Comparison of ENCODE assay signal across 27 cellular contexts in the genomic region with DNA sequence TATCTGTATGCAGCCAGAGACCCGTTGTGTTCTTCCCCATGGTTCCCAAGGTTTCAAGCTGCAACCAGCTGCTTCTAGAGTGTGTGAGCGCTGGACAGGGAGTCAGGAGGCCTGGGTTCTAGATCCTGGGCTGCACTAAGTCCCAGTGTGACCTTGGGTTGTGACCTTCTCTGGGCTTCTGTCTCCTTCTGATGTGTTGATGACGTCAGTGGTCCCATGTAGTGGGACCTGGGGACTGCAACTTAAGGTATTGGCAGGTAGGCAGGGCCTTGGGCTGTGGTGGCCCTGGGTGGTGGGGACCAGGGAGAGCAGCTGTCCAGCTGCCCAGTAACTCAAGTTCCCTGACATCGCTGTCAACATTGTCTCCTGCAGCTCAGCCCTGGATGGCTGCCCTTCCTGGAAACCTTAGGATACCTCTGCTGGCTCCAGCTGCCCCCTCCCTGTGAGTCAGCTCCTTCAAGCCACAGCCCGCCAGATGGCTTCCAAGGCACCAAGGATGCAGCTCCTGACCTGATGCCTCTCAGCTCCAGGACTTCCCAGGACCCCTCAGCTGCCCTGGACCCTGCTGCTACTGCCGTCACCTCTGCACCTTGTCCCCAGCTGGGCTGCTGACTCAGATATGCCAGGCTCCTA. TPM values are rescaled to one million over a fixed set of nuclear protein-coding genes. Genes with fewer than 3 reads are reported as not detected.
DNase-seq lines count a peak whose midpoint lies in the region; ATAC-seq and TF ChIP-seq lines count a peak whose summit lies in the region.
"Had no signal": no experiment of that assay in that cellular context is flagged by ENCODE, and none has a peak within 500 bp of the region (broad histone marks: within the 10 kb centered on the region; RNA-seq: fewer than 3 reads in every experiment).

No MANE protein-coding gene starts in this region.

- peaks cover 4 to 9% of the 10 kb centered on the region in 2 donors for H3K4me1 ChIP-seq in breast epithelium
- H3K4me1 ChIP-seq: SJSA1 had no signal

- ATAC-seq in HG02840 (IDR thresholded peaks at IDR 0.05; ENCODE audit: low FRiP score, unreplicated experiment) (no peak), GM18858 (IDR thresholded peaks at IDR 0.05; ENCODE audit: unreplicated experiment) (no peak)
- ATAC-seq: activated CD4-positive, alpha-beta T cell treated with anti-CD3 and anti-CD28 coated beads for 36 hours; effector memory CD8-positive, alpha-beta T cell; naive thymus-derived CD4-positive, alpha-beta T cell; stimulated activated memory B cell treated with anti-CD40 and anti-IgM and Interleukin-4, amounts not matched to agents 10 μg/mL and 1 μg/mL and 100 μg/mL, for 72 hours had no signal

- no peaks in the 10 kb centered on the region for H3K9me3 ChIP-seq in breast epithelium
- H3K9me3 ChIP-seq: esophagus muscularis mucosa, SJSA1, spleen had no signal

- peaks cover 80% of the 10 kb centered on the region for H3K27me3 Mint-ChIP-seq in MCF 10A (ENCODE audit: insufficient read depth, unreplicated experiment)

- no peaks in the 10 kb centered on the region for H3K9me3 Mint-ChIP-seq in MCF 10A (ENCODE audit: unreplicated experiment)
- H3K9me3 Mint-ChIP-seq: effector memory CD8-positive, alpha-beta T cell; stimulated activated memory B cell treated with anti-CD40 and anti-IgM and Interleukin-4, amounts not matched to agents 10 μg/mL and 1 μg/mL and 100 μg/mL, for 72 hours had no signal

- no peak overlapping the region for H3K27ac Mint-ChIP-seq in MCF 10A (ENCODE audit: low read depth, unreplicated experiment)
- H3K27ac Mint-ChIP-seq: activated CD4-positive, alpha-beta T cell treated with anti-CD3 and anti-CD28 coated beads for 36 hours; effector memory CD8-positive, alpha-beta T cell; naive thymus-derived CD4-positive, alpha-beta T cell; stimulated activated memory B cell treated with anti-CD40 and anti-IgM and Interleukin-4, amounts not matched to agents 10 μg/mL and 1 μg/mL and 100 μg/mL, for 72 hours had no signal

- H3K27me3 ChIP-seq in breast epithelium: peaks cover 0 to 69% of the 10 kb centered on the region in 2 donors

- CTCF ChIA-PET in MCF 10A (lab: Yijun Ruan, JAX) (interaction anchor here (0.6 to 1.6 kb wide), 2 partner anchors 38 to 42 kb away, joined by 3 to 7 read pairs; a partner anchor contains a TSS), RWPE1 (lab: Yijun Ruan, JAX) (no interaction called here)

- DNase-seq in MCF 10A (ENCODE audit: unreplicated experiment): peak; percentile 31
- no peak for DNase-seq in breast epithelium (ENCODE audit: low spot score in 2 of 2)
- peak; percentile 17 for DNase-seq in RWPE1 (ENCODE audit: low spot score)
- peak; percentile 17 for DNase-seq in fibroblast of mammary gland (ENCODE audit: low read depth)
- no peak for DNase-seq in T1000 (lab: John Stamatoyannopoulos, UW)
- no peak for DNase-seq in NCI-H226
- DNase-seq: ACHN; activated CD4-positive, alpha-beta T cell treated with anti-CD3 and anti-CD28 coated beads for 36 hours; C1 segment of cervical spinal cord; effector memory CD8-positive, alpha-beta T cell; naive thymus-derived CD4-positive, alpha-beta T cell; NCI-H1930; NCI-H2227 treated with DMSO at 0.1 percent for 48 hours; NK-92 treated with Interleukin-12 subunit alpha and Interleukin-12 subunit beta, amount 100 ng/mL, for 24 hours; retina; spleen; stimulated activated CD4-positive, alpha-beta T cell treated with anti-CD3 and anti-CD28 coated beads, Interleukin-2, amount 100 ng/mL, for 48 hours; T-helper 1 cell had no signal

- H3K4me3 Mint-ChIP-seq in MCF 10A (ENCODE audit: unreplicated experiment): no peak overlapping the region
- H3K4me3 Mint-ChIP-seq: activated CD4-positive, alpha-beta T cell treated with anti-CD3 and anti-CD28 coated beads for 36 hours; stimulated activated memory B cell treated with anti-CD40 and anti-IgM and Interleukin-4, amounts not matched to agents 10 μg/mL and 1 μg/mL and 100 μg/mL, for 72 hours had no signal

- H3K27ac ChIP-seq in breast epithelium: no peak overlapping the region
- H3K27ac ChIP-seq in RWPE1: no peak overlapping the region
- H3K27ac ChIP-seq: esophagus muscularis mucosa, hepatocyte, SJSA1, spleen had no signal

- POLR2A ChIA-PET in MCF 10A (lab: Yijun Ruan, JAX): no interaction called here
- POLR2A ChIA-PET in RWPE1 (lab: Yijun Ruan, JAX; ENCODE audit: low non-redundant PET): interaction anchor here (1.0 kb wide), 1 partner anchor 42 kb away, joined by 3 read pairs; a partner anchor contains a TSS

- BruUV-seq in MCF 10A (replicated peaks; lab: Mats Ljungman, UMichigan): no TSS peak

- H3K4me3 ChIP-seq in breast epithelium (no peak overlapping the region), fibroblast of mammary gland (ENCODE audit: control insufficient read depth, low read depth, low read length) (no peak overlapping the region)
- H3K4me3 ChIP-seq: hepatocyte, SJSA1, spleen had no signal

- H3K4me1 Mint-ChIP-seq in MCF 10A (ENCODE audit: insufficient read depth, unreplicated experiment): peaks cover 5% of the 10 kb centered on the region

- TF ChIP-seq CTCF in MCF 10A (IDR thresholded peaks at IDR 0.05; ENCODE audit: unreplicated experiment) (no peak), breast epithelium (IDR thresholded peaks at IDR 0.05) (no peak), RWPE1 (conservative IDR thresholded peaks at IDR 0.05; ENCODE audit: low read depth) (no peak), fibroblast of mammary gland (conservative IDR thresholded peaks at IDR 0.05; ENCODE audit: control insufficient read depth, insufficient read depth, low read depth, low read length) (no peak)

- intact Hi-C loops in MCF 10A (cut with micrococcal nuclease) (no loop called here), breast epithelium (cut with DNase I; ENCODE audit: low total_unique reads) (no loop called here)

- no peaks in the 10 kb centered on the region for H3K36me3 Mint-ChIP-seq in MCF 10A (ENCODE audit: insufficient read depth, unreplicated experiment)
- H3K36me3 Mint-ChIP-seq: naive thymus-derived CD4-positive, alpha-beta T cell; stimulated activated memory B cell treated with anti-CD40 and anti-IgM and Interleukin-4, amounts not matched to agents 10 μg/mL and 1 μg/mL and 100 μg/mL, for 72 hours had no signal

- no peaks in the 10 kb centered on the region for H3K36me3 ChIP-seq in breast epithelium
- H3K36me3 ChIP-seq: esophagus muscularis mucosa, SJSA1, spleen had no signal

- TF ChIP-seq POLR2A in breast epithelium (IDR thresholded peaks at IDR 0.05): no peak

RNA-seq across cellular contexts. Expression of a gene that starts 1.3 kb away (rescaled TPM):
- total RNA-seq in MCF 10A (2022) (not detected in 2 replicates), breast epithelium (1 to 10 TPM in 1 of 3 donors, not detected in 2; 1.8 TPM)
- total RNA-seq: activated CD4-positive, alpha-beta T cell treated with anti-CD3 and anti-CD28 coated beads for 36 hours; esophagus muscularis mucosa; frontal cortex; hepatocyte; mesenteric fat pad; naive thymus-derived CD4-positive, alpha-beta T cell; osteocyte; SJSA1 had no signal

RNA-seq across cellular contexts. Expression of a gene that starts 42.2 kb away (rescaled TPM):
- 17.6 and 28.7 TPM in 2 replicates for total RNA-seq in MCF 10A (2022)
- total RNA-seq in breast epithelium: 10 to 100 TPM; 19.0 to 23.7 (median 20.6) TPM

RNA-seq across cellular contexts. Expression of a gene that starts 42.7 kb away (rescaled TPM):
- total RNA-seq in MCF 10A (2022) (not detected in 2 replicates), breast epithelium (10 to 100 TPM; 13.4 to 36.8 (median 14.5) TPM)
- total RNA-seq: osteocyte, SJSA1 had no signal

Comparison
In these comparisons a context has a peak if more than half of its experiments do, and no peak if none do; other contexts are left out.
1. DNase-seq: peak in MCF 10A (single experiment), RWPE1 (single experiment) and fibroblast of mammary gland (single experiment); none in breast epithelium (0 of 2), T1000 (single experiment) and NCI-H226 (single experiment).
2. RNA of a gene that starts 42.7 kb away (total RNA-seq): 13.4 to 36.8 TPM in breast epithelium; not detected in MCF 10A; every median in the first group is over 10 times any median in the second.